In the genomic region with DNA sequence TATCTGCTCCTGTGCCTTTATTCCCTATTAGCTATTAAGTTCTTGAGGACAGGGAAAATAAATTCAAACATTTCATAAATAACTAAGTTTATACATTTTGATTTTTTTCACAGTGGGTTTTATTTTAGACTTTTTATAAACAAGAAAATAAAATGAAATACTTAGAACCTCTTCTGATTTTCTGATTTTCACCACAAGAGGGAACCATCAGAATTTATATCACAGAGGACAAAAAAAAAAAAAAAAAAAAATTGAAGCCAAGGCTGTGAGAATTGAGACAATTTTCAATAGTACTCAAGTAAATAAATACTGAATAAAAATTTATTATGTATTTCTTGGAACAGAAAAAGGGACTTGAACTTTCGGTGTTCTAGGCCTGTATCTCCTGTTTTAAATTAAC, we compare ENCODE assay signal across 16 cellular contexts.
DNase-seq lines count a peak whose midpoint lies in the region; ATAC-seq and TF ChIP-seq lines count a peak whose summit lies in the region.
"Had no signal": no experiment of that assay in that cellular context is flagged by ENCODE, and none has a peak within 500 bp of the region (broad histone marks: within the 10 kb centered on the region; RNA-seq: fewer than 3 reads in every experiment).

No MANE protein-coding gene starts in this region.

- H3K4me1 ChIP-seq in Panc1 (ENCODE audit: control insufficient read depth, insufficient read depth, low read length) (no peaks in the 10 kb centered on the region), smooth muscle cell (ENCODE audit: low read depth) (no peaks in the 10 kb centered on the region)
- H3K4me1 ChIP-seq: tibial nerve had no signal

- no peak for ATAC-seq in Panc1
- ATAC-seq: activated CD8-positive, alpha-beta T cell treated with anti-CD3 and anti-CD28 coated beads for 36 hours had no signal

- H3K27me3 Mint-ChIP-seq in CD14-positive monocyte (ENCODE audit: low read depth in 3 of 3), result peaks cover 0 to 2% (median 0%) of the 10 kb centered on the region in 3 donors
- H3K27me3 Mint-ChIP-seq: activated CD8-positive, alpha-beta T cell treated with anti-CD3 and anti-CD28 coated beads for 36 hours had no signal

- intact Hi-C loops in Panc1 (cut with micrococcal nuclease; ENCODE audit: unreplicated experiment), result no loop called here
- intact Hi-C loops in CD14-positive monocyte (cut with micrococcal nuclease), result no loop called here

- TF ChIP-seq CTCF in Panc1 (IDR thresholded peaks at IDR 0.05) (peak; percentile 17; the same call in 1 of the 2 replicates), fibroblast of the aortic adventitia (IDR thresholded peaks at IDR 0.05; ENCODE audit: insufficient read depth, low read length) (no peak), smooth muscle cell (IDR thresholded peaks at IDR 0.05; ENCODE audit: borderline replicate concordance, insufficient read depth, poor library complexity, severe bottlenecking) (peak; percentile 10), CD14-positive monocyte (IDR thresholded peaks at IDR 0.05) (no peak)

- BruUV-seq in Panc1 (replicated peaks; lab: Mats Ljungman, UMichigan), result no TSS peak

- H3K9me3 ChIP-seq in Panc1 (ENCODE audit: control insufficient read depth, insufficient read depth, low read depth, low read length), result no peaks in the 10 kb centered on the region
- H3K9me3 ChIP-seq in smooth muscle cell (replicated peaks; ENCODE audit: low read depth), result no peaks in the 10 kb centered on the region
- H3K9me3 ChIP-seq: tibial nerve had no signal

- WGBS in smooth muscle cell (ENCODE audit: low lambda C conversion rate), result 47% methylated on average over 1 of the region's 1 CpG

- peaks cover 0 to 2% (median 0%) of the 10 kb centered on the region in 7 donors for H3K9me3 Mint-ChIP-seq in CD14-positive monocyte

- no peaks in the 10 kb centered on the region for H3K79me2 ChIP-seq in smooth muscle cell (ENCODE audit: low read depth)

- no peaks in the 10 kb centered on the region for H3K36me3 ChIP-seq in Panc1 (ENCODE audit: control insufficient read depth, insufficient read depth, low read length)
- H3K36me3 ChIP-seq in smooth muscle cell (ENCODE audit: low read depth), result no peaks in the 10 kb centered on the region
- H3K36me3 ChIP-seq: cardiac muscle cell, tibial nerve had no signal

- no peak overlapping the region for H3K4me3 Mint-ChIP-seq in CD14-positive monocyte
- H3K4me3 Mint-ChIP-seq: activated CD8-positive, alpha-beta T cell treated with anti-CD3 and anti-CD28 coated beads for 36 hours had no signal

- H2AFZ ChIP-seq in smooth muscle cell (ENCODE audit: low read depth), result no peak overlapping the region

- no peaks in the 10 kb centered on the region for H3F3A ChIP-seq in smooth muscle cell (ENCODE audit: low read depth)

- no peaks in the 10 kb centered on the region for H3K4me1 Mint-ChIP-seq in CD14-positive monocyte

- H3K4me2 ChIP-seq in smooth muscle cell, result no peak overlapping the region

- H3K27ac ChIP-seq in Panc1 (ENCODE audit: low read length), result no peak overlapping the region
- H3K27ac ChIP-seq in smooth muscle cell (ENCODE audit: low read depth), result no peak overlapping the region
- H3K27ac ChIP-seq: cardiac muscle cell, tibial nerve had no signal

- H3K36me3 Mint-ChIP-seq in CD14-positive monocyte, result no peaks in the 10 kb centered on the region

- POLR2A ChIA-PET in Panc1 (lab: Charles Lee), result no interaction called here

- H3K9ac ChIP-seq in smooth muscle cell (ENCODE audit: low read depth), result no peak overlapping the region

- no peaks in the 10 kb centered on the region for H4K20me1 ChIP-seq in smooth muscle cell (ENCODE audit: low read depth)

- H3K4me3 ChIP-seq in Panc1 (ENCODE audit: low read depth in 2 of 2, low read length in 2 of 2) (no peak overlapping the region), fibroblast of the aortic adventitia (ENCODE audit: low read depth, low read length) (no peak overlapping the region), smooth muscle cell (no peak overlapping the region)
- H3K4me3 ChIP-seq: cardiac muscle cell, tibial nerve had no signal

- CTCF ChIA-PET in Panc1 (lab: Charles Lee), result no interaction called here

- no peaks in the 10 kb centered on the region for H3K27me3 ChIP-seq in Panc1 (ENCODE audit: control insufficient read depth, insufficient read depth, low read length)
- H3K27me3 ChIP-seq in smooth muscle cell (ENCODE audit: low read depth), result no peaks in the 10 kb centered on the region
- H3K27me3 ChIP-seq: cardiac muscle cell, tibial nerve had no signal

- in situ Hi-C loops in Panc1 (cut with HindIII; ENCODE audit: low pct_unique_long_range_greater_than_20kb, low sequenced_read_pairs), result no loop called here

- DNase-seq in NCI-H748 (lab: John Stamatoyannopoulos, UW; ENCODE audit: unreplicated experiment) (peak; percentile 23), NCI-H748 treated with DMSO at 0.1 percent for 48 hours (lab: John Stamatoyannopoulos, UW) (no peak), Panc1 (ENCODE audit: low read depth, low spot score) (no peak), fibroblast of the aortic adventitia (ENCODE audit: low read depth) (peak; percentile 4), smooth muscle cell (lab: John Stamatoyannopoulos, UW; ENCODE audit: unreplicated experiment) (no peak), NCI-H1092 treated with DMSO at 0.1 percent for 48 hours (lab: John Stamatoyannopoulos, UW) (no peak), CD14-positive monocyte (ENCODE audit: low spot score) (no peak), cerebellar nuclear complex (lab: John Stamatoyannopoulos, UW) (no peak)
- DNase-seq: activated CD8-positive, alpha-beta T cell treated with anti-CD3 and anti-CD28 coated beads for 36 hours; mesenchymal stem cell; NCI-H2081; posterior cingulate gyrus; stimulated activated CD8-positive, alpha-beta memory T cell treated with anti-CD3 and anti-CD28 coated beads, Interleukin-4, amount 100 ng/mL, for 48 hours; T-helper 2 cell had no signal

- H3K27ac Mint-ChIP-seq in CD14-positive monocyte, result no peak overlapping the region
- H3K27ac Mint-ChIP-seq: activated CD8-positive, alpha-beta T cell treated with anti-CD3 and anti-CD28 coated beads for 36 hours had no signal

Comparison
In these comparisons a context has a peak if more than half of its experiments do, and no peak if none do; other contexts are left out.
1. DNase-seq: peak in NCI-H748 (single experiment) and fibroblast of the aortic adventitia (single experiment); none in NCI-H748 treated with DMSO at 0.1 percent for 48 hours (single experiment), Panc1 (single experiment), smooth muscle cell (single experiment), NCI-H1092 treated with DMSO at 0.1 percent for 48 hours (single experiment), CD14-positive monocyte (single experiment) and cerebellar nuclear complex (0 of 2).
2. CTCF ChIP-seq: peak in Panc1 (single experiment) and smooth muscle cell (single experiment); none in fibroblast of the aortic adventitia (single experiment) and CD14-positive monocyte (single experiment).